ENCODE assay signal across 31 cellular contexts in genomic region chr4:150632639-150633038, GRCh38. TPM values are rescaled to one million over a fixed set of nuclear protein-coding genes. Genes with fewer than 3 reads are reported as not detected.
"Had no signal": no experiment of that assay in that cellular context is flagged by ENCODE, and none has a peak within 500 bp of the region (broad histone marks: within the 10 kb centered on the region; RNA-seq: fewer than 3 reads in every experiment).

No MANE protein-coding gene starts in this region.

- H3K4me1 ChIP-seq: stomach, suprapubic skin, testis, thyroid gland, tibial artery, tibial nerve, transverse colon, upper lobe of left lung, upper lobe of right lung, uterus, vagina had no signal

- FAIRE-seq: urothelium cell line had no signal

- H3K27me3 ChIP-seq: stomach, suprapubic skin, testis, thyroid gland, tibial artery, tibial nerve, transverse colon, upper lobe of left lung, upper lobe of right lung, uterus, vagina had no signal

- ATAC-seq: stimulated activated effector memory CD8-positive, alpha-beta T cell treated with anti-CD3 and anti-CD28 coated beads, Interleukin-12 subunit alpha, Interleukin-12 subunit beta, amount 100 ng/mL, for 72 hours; stimulated activated memory B cell treated with anti-CD40 and anti-IgM and Interleukin-4, amounts not matched to agents 10 μg/mL and 1 μg/mL and 100 μg/mL, for 72 hours; stimulated activated naive B cell treated with anti-CD40 and anti-IgM and Interleukin-4, amounts not matched to agents 10 μg/mL and 1 μg/mL and 100 μg/mL, for 72 hours; stimulated activated naive CD8-positive, alpha-beta T cell treated with anti-CD3 and anti-CD28 coated beads, Interleukin-15, amount 100 ng/mL, for 72 hours; stimulated activated naive CD8-positive, alpha-beta T cell treated with anti-CD3 and anti-CD28 coated beads, Interleukin-15, Interleukin-2, amounts not matched to agents 100 U/mL and 50 U/mL, for 24 hours; upper lobe of right lung had no signal

- H3K27ac ChIP-seq: stomach, suprapubic skin, testis, thoracic aorta, thyroid gland, tibial artery, tibial nerve, transverse colon, upper lobe of left lung, upper lobe of right lung, uterus, vagina had no signal

- H3K27me3 Mint-ChIP-seq: stimulated activated memory B cell treated with anti-CD40 and anti-IgM and Interleukin-4, amounts not matched to agents 10 μg/mL and 1 μg/mL and 100 μg/mL, for 72 hours; stimulated activated naive B cell treated with anti-CD40 and anti-IgM and Interleukin-4, amounts not matched to agents 10 μg/mL and 1 μg/mL and 100 μg/mL, for 72 hours; stimulated activated naive CD8-positive, alpha-beta T cell treated with anti-CD3 and anti-CD28 coated beads, Interleukin-15, amount 100 ng/mL, for 72 hours; stimulated activated naive CD8-positive, alpha-beta T cell treated with anti-CD3 and anti-CD28 coated beads, Interleukin-15, Interleukin-2, amounts not matched to agents 100 ng/mL and 50 ng/mL, for 24 hours had no signal

- H3K4me1 Mint-ChIP-seq: stimulated activated effector memory CD8-positive, alpha-beta T cell treated with anti-CD3 and anti-CD28 coated beads, Interleukin-12 subunit alpha, Interleukin-12 subunit beta, amount 100 ng/mL, for 72 hours; stimulated activated memory B cell treated with anti-CD40 and anti-IgM and Interleukin-4, amounts not matched to agents 10 μg/mL and 1 μg/mL and 100 μg/mL, for 72 hours; stimulated activated naive B cell treated with anti-CD40 and anti-IgM and Interleukin-4, amounts not matched to agents 10 μg/mL and 1 μg/mL and 100 μg/mL, for 72 hours; stimulated activated naive CD8-positive, alpha-beta T cell treated with anti-CD3 and anti-CD28 coated beads, Interleukin-15, amount 100 ng/mL, for 72 hours had no signal

- DNase-seq: stimulated activated CD4-positive, alpha-beta T cell treated with anti-CD3 and anti-CD28 coated beads, Interleukin-2, amount 100 ng/mL, for 48 hours; stimulated activated CD4-positive, alpha-beta T cell treated with anti-CD3 and anti-CD28 coated beads, Interleukin-4, amount 100 ng/mL, for 1 hour; stimulated activated CD4-positive, alpha-beta T cell treated with anti-CD3 and anti-CD28 coated beads, Interleukin-4, amount 100 ng/mL, for 24 hours; stimulated activated CD4-positive, alpha-beta T cell treated with anti-CD3 and anti-CD28 coated beads, Interleukin-4, amount 100 ng/mL, for 4 hours; stimulated activated CD8-positive, alpha-beta memory T cell treated with anti-CD3 and anti-CD28 coated beads, Interleukin-4, amount 100 ng/mL, for 48 hours; stimulated activated naive B cell treated with anti-CD40 and anti-IgM and Interleukin-4, amounts not matched to agents 10 μg/mL and 1 μg/mL and 100 μg/mL, for 72 hours; stimulated activated naive CD4-positive, alpha-beta T cell; stimulated activated naive CD4-positive, alpha-beta T cell treated with Interleukin-2 at 50 U/mL for 16 hours; stimulated activated naive CD8-positive, alpha-beta T cell treated with anti-CD3 and anti-CD28 coated beads, Interleukin-15, amount 100 ng/mL, for 72 hours; stimulated activated naive CD8-positive, alpha-beta T cell treated with anti-CD3 and anti-CD28 coated beads, Interleukin-15, Interleukin-2, amounts not matched to agents 100 U/mL and 50 U/mL, for 24 hours; stomach; substantia nigra; testis; thyroid gland; tibial artery; transverse colon; trophoblast cell; upper lobe of left lung; upper lobe of right lung; uterus had no signal

- H3K4me3 ChIP-seq: stomach, suprapubic skin, testis, thoracic aorta, thyroid gland, tibial artery, tibial nerve, transverse colon, upper lobe of left lung, upper lobe of right lung, uterus, vagina had no signal

- H3K36me3 ChIP-seq: stomach, suprapubic skin, thoracic aorta, thyroid gland, tibial artery, transverse colon, upper lobe of left lung, upper lobe of right lung, uterus, vagina had no signal

- H3K9me3 ChIP-seq: suprapubic skin, testis, thoracic aorta, thyroid gland, uterus, vagina had no signal

- H3K4me3 Mint-ChIP-seq: stimulated activated effector memory CD8-positive, alpha-beta T cell treated with anti-CD3 and anti-CD28 coated beads, Interleukin-12 subunit alpha, Interleukin-12 subunit beta, amount 100 ng/mL, for 72 hours; stimulated activated memory B cell treated with anti-CD40 and anti-IgM and Interleukin-4, amounts not matched to agents 10 μg/mL and 1 μg/mL and 100 μg/mL, for 72 hours; stimulated activated naive B cell treated with anti-CD40 and anti-IgM and Interleukin-4, amounts not matched to agents 10 μg/mL and 1 μg/mL and 100 μg/mL, for 72 hours; stimulated activated naive CD8-positive, alpha-beta T cell treated with anti-CD3 and anti-CD28 coated beads, Interleukin-15, amount 100 ng/mL, for 72 hours; stimulated activated naive CD8-positive, alpha-beta T cell treated with anti-CD3 and anti-CD28 coated beads, Interleukin-15, Interleukin-2, amounts not matched to agents 100 ng/mL and 50 ng/mL, for 24 hours had no signal

- H3K27ac Mint-ChIP-seq: stimulated activated effector memory CD8-positive, alpha-beta T cell treated with anti-CD3 and anti-CD28 coated beads, Interleukin-12 subunit alpha, Interleukin-12 subunit beta, amount 100 ng/mL, for 72 hours; stimulated activated memory B cell treated with anti-CD40 and anti-IgM and Interleukin-4, amounts not matched to agents 10 μg/mL and 1 μg/mL and 100 μg/mL, for 72 hours; stimulated activated naive B cell treated with anti-CD40 and anti-IgM and Interleukin-4, amounts not matched to agents 10 μg/mL and 1 μg/mL and 100 μg/mL, for 72 hours; stimulated activated naive CD8-positive, alpha-beta T cell treated with anti-CD3 and anti-CD28 coated beads, Interleukin-15, amount 100 ng/mL, for 72 hours; stimulated activated naive CD8-positive, alpha-beta T cell treated with anti-CD3 and anti-CD28 coated beads, Interleukin-15, Interleukin-2, amounts not matched to agents 100 ng/mL and 50 ng/mL, for 24 hours had no signal

RNA-seq across cellular contexts. Expression of gene MAB21L2, which starts 50.7 kb away (rescaled TPM):
- total RNA-seq: subcutaneous adipose tissue, suprapubic skin, temporal lobe, testis, upper lobe of left lung, upper lobe of right lung, ureter, uterus had no signal
